In the genomic region with DNA sequence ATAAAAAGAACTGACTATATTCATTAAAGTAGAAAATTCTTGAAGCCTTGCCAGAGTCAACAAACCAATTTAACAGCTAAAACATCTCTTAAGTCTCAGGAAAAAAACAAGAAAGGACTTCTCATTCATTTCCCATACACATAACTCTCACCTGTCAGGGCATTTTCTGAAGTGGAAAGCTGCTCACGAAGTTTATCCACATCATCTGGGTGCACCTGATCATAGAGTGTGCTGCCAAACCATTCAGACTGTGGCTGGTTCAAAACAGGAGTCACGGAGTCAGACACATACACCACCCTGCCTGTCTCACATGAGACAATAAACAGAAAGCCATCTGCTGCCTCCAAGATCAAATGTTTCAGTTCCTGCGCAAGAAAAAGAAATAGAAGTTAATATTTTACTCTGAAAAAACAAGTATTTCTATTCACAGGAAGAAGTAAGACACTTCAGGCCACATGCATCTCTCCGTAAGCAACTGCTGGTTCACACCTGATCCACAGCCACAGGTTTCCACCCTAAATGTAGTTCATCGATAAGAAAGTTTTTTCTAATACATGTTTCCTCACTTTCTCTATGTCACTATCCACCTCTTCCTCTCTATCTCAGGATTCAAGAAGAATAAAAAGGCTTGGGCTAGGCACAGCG, we compare ENCODE assay signal across 14 cellular contexts. TPM values are rescaled to one million over a fixed set of nuclear protein-coding genes. Genes with fewer than 3 reads are reported as not detected.
DNase-seq lines count a peak whose midpoint lies in the region; ATAC-seq and TF ChIP-seq lines count a peak whose summit lies in the region.
"Had no signal": no experiment of that assay in that cellular context is flagged by ENCODE, and none has a peak within 500 bp of the region (broad histone marks: within the 10 kb centered on the region; RNA-seq: fewer than 3 reads in every experiment).

No MANE protein-coding gene starts in this region.

- no peak overlapping the region for H2BK120ac ChIP-seq in mesenchymal stem cell (ENCODE audit: low read depth, low read length)

- peaks cover 3% of the 10 kb centered on the region; the same call in 1 of the 2 replicates for H3K79me2 ChIP-seq in OCI-LY3 (ENCODE audit: low read length)

- H2BK12ac ChIP-seq in mesenchymal stem cell (ENCODE audit: low read length in 2 of 2) = no peak overlapping the region

- H3K9me3 ChIP-seq in OCI-LY3 (ENCODE audit: insufficient read depth, low read length) (no peaks in the 10 kb centered on the region), mesenchymal stem cell (ENCODE audit: control insufficient read depth, low read length) (no peaks in the 10 kb centered on the region)

- no peak overlapping the region for H2BK5ac ChIP-seq in mesenchymal stem cell (ENCODE audit: low read depth, low read length, poor library complexity, severe bottlenecking)

- H4K8ac ChIP-seq in mesenchymal stem cell (ENCODE audit: low read length) = no peak overlapping the region

- H3K9me3 Mint-ChIP-seq in immature natural killer cell (no peaks in the 10 kb centered on the region), Calu3 (ENCODE audit: low read depth, unreplicated experiment) (no peaks in the 10 kb centered on the region)
- H3K9me3 Mint-ChIP-seq: brain, CD14-positive monocyte had no signal

- H3K23ac ChIP-seq in mesenchymal stem cell (ENCODE audit: low read length in 2 of 2) = no peak overlapping the region

- H3K4me3 Mint-ChIP-seq in immature natural killer cell (no peak overlapping the region), Calu3 (ENCODE audit: low read depth, unreplicated experiment) (no peak overlapping the region)
- H3K4me3 Mint-ChIP-seq: activated CD8-positive, alpha-beta memory T cell treated with anti-CD3 and anti-CD28 coated beads, Interleukin-2, amount 10 ng/mL, durations not matched to agents 7 days and 5 days; brain; CD14-positive monocyte had no signal

- intact Hi-C loops in Calu3 (cut with micrococcal nuclease; ENCODE audit: unreplicated experiment) = no loop called here

- no peak overlapping the region for H2AFZ ChIP-seq in OCI-LY3 (ENCODE audit: low read depth, low read length)
- no peak overlapping the region for H2AFZ ChIP-seq in mesenchymal stem cell (ENCODE audit: low read depth, low read length)

- H3K9ac ChIP-seq in OCI-LY3 (ENCODE audit: low read length) (peak overlapping the region; percentile 55), mesenchymal stem cell (ENCODE audit: low read length) (no peak overlapping the region)

- CTCF ChIA-PET in Calu3 (lab: Charles Lee) = no interaction called here

- peak overlapping the region; percentile 95 for H3K27ac ChIP-seq in OCI-LY3 (ENCODE audit: low read length)
- peak overlapping the region; percentile 45 for H3K27ac ChIP-seq in mesenchymal stem cell (ENCODE audit: low read length, poor library complexity, severe bottlenecking)
- no peak overlapping the region for H3K27ac ChIP-seq in substantia nigra (ENCODE audit: low read depth, low read length, poor library complexity, severe bottlenecking)

- H3K18ac ChIP-seq in mesenchymal stem cell (ENCODE audit: low read depth in 1 of 2, low read length in 2 of 2) = no peak overlapping the region

- H3K27me3 Mint-ChIP-seq in immature natural killer cell (ENCODE audit: low read depth in 3 of 3) (no peaks in the 10 kb centered on the region), Calu3 (ENCODE audit: unreplicated experiment) (no peaks in the 10 kb centered on the region)
- H3K27me3 Mint-ChIP-seq: activated CD8-positive, alpha-beta memory T cell treated with anti-CD3 and anti-CD28 coated beads, Interleukin-2, amount 10 ng/mL, durations not matched to agents 7 days and 5 days; brain had no signal

- H3K36me3 ChIP-seq in OCI-LY3 (replicated peaks; ENCODE audit: low read depth, low read length) (peaks cover 69% of the 10 kb centered on the region), mesenchymal stem cell (ENCODE audit: control insufficient read depth in 1 of 2, insufficient read depth in 2 of 2, low read depth in 1 of 2, low read length in 2 of 2) (peaks cover 11 to 94% of the 10 kb centered on the region in 2 experiments)

- over 99% methylated on average over 6 of the region's 6 CpGs for WGBS in mesenchymal stem cell

- no peak overlapping the region for H3K4ac ChIP-seq in mesenchymal stem cell (ENCODE audit: low read depth in 1 of 2, low read length in 2 of 2)

- no peak overlapping the region for H4K91ac ChIP-seq in mesenchymal stem cell (ENCODE audit: low read length)

- H3K36me3 Mint-ChIP-seq in immature natural killer cell = peaks cover 45 to 47% (median 47%) of the 10 kb centered on the region in 3 donors
- peaks cover 1% of the 10 kb centered on the region for H3K36me3 Mint-ChIP-seq in Calu3 (ENCODE audit: insufficient read depth, unreplicated experiment)

- H3K4me1 ChIP-seq in OCI-LY3 (ENCODE audit: low read length) (peaks cover 48% of the 10 kb centered on the region), mesenchymal stem cell (ENCODE audit: control insufficient read depth, insufficient read depth, low read depth, low read length) (peaks cover 5% of the 10 kb centered on the region)

- H2AK5ac ChIP-seq in mesenchymal stem cell (ENCODE audit: low read length, severe bottlenecking) = no peak overlapping the region

- no peak overlapping the region for H3K14ac ChIP-seq in mesenchymal stem cell (ENCODE audit: low read length in 2 of 2)

- H2BK15ac ChIP-seq in mesenchymal stem cell (ENCODE audit: low read depth, poor library complexity, severe bottlenecking) = no peak overlapping the region

- ATAC-seq in GM21447 (IDR thresholded peaks at IDR 0.05; ENCODE audit: unreplicated experiment) = peak; percentile 84
- ATAC-seq: activated CD8-positive, alpha-beta memory T cell treated with anti-CD3 and anti-CD28 coated beads, Interleukin-2, amount 10 ng/mL, durations not matched to agents 7 days and 5 days had no signal

- DNase-seq in DMS53 (lab: John Stamatoyannopoulos, UW) = peak; percentile 90
- no peak for DNase-seq in mesenchymal stem cell
- no peak for DNase-seq in substantia nigra (lab: John Stamatoyannopoulos, UW)
- DNase-seq in activated CD4-positive, alpha-beta T cell treated with anti-CD3 and anti-CD28 coated beads for 4 hours = no peak
- DNase-seq in immature natural killer cell = no peak
- no peak for DNase-seq in Calu3
- DNase-seq: activated CD8-positive, alpha-beta memory T cell treated with anti-CD3 and anti-CD28 coated beads, Interleukin-2, amount 10 ng/mL, durations not matched to agents 7 days and 5 days; SW 1271 had no signal

- H3K4me1 Mint-ChIP-seq in immature natural killer cell = no peaks in the 10 kb centered on the region
- no peaks in the 10 kb centered on the region for H3K4me1 Mint-ChIP-seq in Calu3 (ENCODE audit: low read depth, unreplicated experiment)
- H3K4me1 Mint-ChIP-seq: brain had no signal

- H3K27me3 ChIP-seq in OCI-LY3 (ENCODE audit: low read depth, low read length) (no peaks in the 10 kb centered on the region), mesenchymal stem cell (ENCODE audit: control insufficient read depth in 1 of 2, insufficient read depth in 1 of 2, low read length in 2 of 2) (no peaks in the 10 kb centered on the region)

- H4K20me1 ChIP-seq in OCI-LY3 (ENCODE audit: insufficient read depth, low read length) = no peaks in the 10 kb centered on the region

- TF ChIP-seq CTCF in OCI-LY3 (IDR thresholded peaks at IDR 0.05; ENCODE audit: low read depth, low read length) (no peak), Calu3 (IDR thresholded peaks at IDR 0.05; ENCODE audit: unreplicated experiment) (no peak)

- H3K79me1 ChIP-seq in mesenchymal stem cell (replicated peaks; ENCODE audit: low read length, poor library complexity, severe bottlenecking) = peaks cover 10% of the 10 kb centered on the region

- no peak overlapping the region for H3K27ac Mint-ChIP-seq in immature natural killer cell
- H3K27ac Mint-ChIP-seq in Calu3 (ENCODE audit: unreplicated experiment) = no peak overlapping the region
- H3K27ac Mint-ChIP-seq: activated CD8-positive, alpha-beta memory T cell treated with anti-CD3 and anti-CD28 coated beads, Interleukin-2, amount 10 ng/mL, durations not matched to agents 7 days and 5 days had no signal

- H3K4me2 ChIP-seq in OCI-LY3 (ENCODE audit: low read length) (peak overlapping the region; percentile 69), mesenchymal stem cell (ENCODE audit: low read length, poor library complexity, severe bottlenecking) (no peak overlapping the region)

- H3K4me3 ChIP-seq in OCI-LY3 (ENCODE audit: low read length) (peak overlapping the region; percentile 47), mesenchymal stem cell (ENCODE audit: insufficient read depth in 1 of 2, low read depth in 1 of 2, low read length in 2 of 2) (no peak overlapping the region)

- BruUV-seq in Calu3 (replicated peaks; lab: Mats Ljungman, UMichigan) = no TSS peak

RNA-seq across cellular contexts. Expression of gene CTSK, which starts 28.2 kb away (rescaled TPM):
- polyA plus RNA-seq in mesenchymal stem cell (2013, experiment 1 of 2) = 2.6 TPM
- 2.2 TPM for polyA plus RNA-seq in mesenchymal stem cell (2013, experiment 2 of 2)
- polyA plus RNA-seq in immature natural killer cell = 1 to 10 TPM in 1 of 3 donors, not detected in 2; 1.1 TPM
- 5.5 and 5.9 TPM in 2 replicates for total RNA-seq in Calu3 (2022)

RNA-seq across cellular contexts. Expression of gene ARNT, which starts 40.1 kb away (rescaled TPM):
- polyA plus RNA-seq in mesenchymal stem cell (2013, experiment 1 of 2) = 19.6 TPM
- 18.3 TPM for polyA plus RNA-seq in mesenchymal stem cell (2013, experiment 2 of 2)
- polyA plus RNA-seq in immature natural killer cell = 10 to 100 TPM; 14.5 to 28.7 (median 17.6) TPM
- total RNA-seq in Calu3 (2022) = 27.9 and 31.1 TPM in 2 replicates

RNA-seq across cellular contexts. Expression of gene CTXND2, which starts 50.7 kb away (rescaled TPM):
- not detected for polyA plus RNA-seq in mesenchymal stem cell (2013, experiment 1 of 2)
- polyA plus RNA-seq in mesenchymal stem cell (2013, experiment 2 of 2) = not detected
- not detected for polyA plus RNA-seq in immature natural killer cell
- not detected in 2 replicates for total RNA-seq in Calu3 (2022)
- total RNA-seq: activated CD8-positive, alpha-beta memory T cell treated with anti-CD3 and anti-CD28 coated beads, Interleukin-2, amount 10 ng/mL, durations not matched to agents 7 days and 5 days; fibroblast of lung; lower leg skin had no signal
- polyA plus RNA-seq: CD14-positive monocyte, fibroblast of lung had no signal
